18 cellular contexts compared by ENCODE assay signal in genomic region chr13:57311009-57311586, GRCh38.
"Had no signal": no experiment of that assay in that cellular context is flagged by ENCODE, and none has a peak within 500 bp of the region (broad histone marks: within the 10 kb centered on the region; RNA-seq: fewer than 3 reads in every experiment).

No MANE protein-coding gene starts in this region.

- H3K27me3 ChIP-seq: ascending aorta, dorsolateral prefrontal cortex, esophagus squamous epithelium had no signal

- ATAC-seq: activated CD8-positive, alpha-beta T cell treated with anti-CD3 and anti-CD28 coated beads for 36 hours; activated naive CD8-positive, alpha-beta T cell treated with anti-CD3 and anti-CD28 coated beads, Interleukin-2, amount 50 U/mL, for 24 hours; activated T-cell treated with anti-CD3 and anti-CD28 coated beads, Interleukin-2, amount 50 U/mL, for 72 hours; left cardiac atrium; naive thymus-derived CD4-positive, alpha-beta T cell; sciatic nerve had no signal

- H3K4me1 ChIP-seq: ascending aorta, esophagus squamous epithelium had no signal

- DNase-seq: activated CD8-positive, alpha-beta memory T cell treated with anti-CD3 and anti-CD28 coated beads, Interleukin-2, amount 50 U/mL, for 4 hours; activated CD8-positive, alpha-beta T cell treated with anti-CD3 and anti-CD28 coated beads for 36 hours; activated naive CD4-positive, alpha-beta T cell; activated naive CD8-positive, alpha-beta T cell treated with anti-CD3 and anti-CD28 coated beads, Interleukin-2, amount 50 U/mL, for 24 hours; activated T-cell treated with anti-CD3 and anti-CD28 coated beads, Interleukin-2, amount 50 U/mL, for 72 hours; dorsolateral prefrontal cortex; esophagus squamous epithelium; foreskin fibroblast; left cardiac atrium; naive thymus-derived CD4-positive, alpha-beta T cell; stimulated activated CD4-positive, alpha-beta T cell treated with anti-CD3 and anti-CD28 coated beads, Interleukin-2, amount 100 ng/mL, for 24 hours; stimulated activated naive CD4-positive, alpha-beta T cell; substantia nigra had no signal

- H3K4me3 Mint-ChIP-seq: activated CD8-positive, alpha-beta T cell treated with anti-CD3 and anti-CD28 coated beads for 36 hours; activated naive CD8-positive, alpha-beta T cell treated with anti-CD3 and anti-CD28 coated beads, Interleukin-2, amount 50 U/mL, for 24 hours; activated T-cell treated with anti-CD3 and anti-CD28 coated beads, Interleukin-2, amount 50 U/mL, for 72 hours; naive thymus-derived CD4-positive, alpha-beta T cell; T-helper 2 cell treated with Interferon-gamma antibody and Interleukin-4, amounts not matched to agents 5 μg/mL and 100 μg/mL, for 36 hours; type B pancreatic cell had no signal

- H3K9me3 ChIP-seq: ascending aorta had no signal

- H3K27me3 Mint-ChIP-seq: activated CD8-positive, alpha-beta T cell treated with anti-CD3 and anti-CD28 coated beads for 36 hours; activated naive CD8-positive, alpha-beta T cell treated with anti-CD3 and anti-CD28 coated beads, Interleukin-2, amount 50 U/mL, for 24 hours; naive thymus-derived CD4-positive, alpha-beta T cell; type B pancreatic cell had no signal

- H3K27ac ChIP-seq: ascending aorta, dorsolateral prefrontal cortex, esophagus squamous epithelium had no signal

- H3K36me3 Mint-ChIP-seq: naive thymus-derived CD4-positive, alpha-beta T cell; type B pancreatic cell had no signal

- H3K4me1 Mint-ChIP-seq: activated naive CD8-positive, alpha-beta T cell treated with anti-CD3 and anti-CD28 coated beads, Interleukin-2, amount 50 U/mL, for 24 hours; naive thymus-derived CD4-positive, alpha-beta T cell had no signal

- H3K27ac Mint-ChIP-seq: activated CD8-positive, alpha-beta T cell treated with anti-CD3 and anti-CD28 coated beads for 36 hours; activated naive CD8-positive, alpha-beta T cell treated with anti-CD3 and anti-CD28 coated beads, Interleukin-2, amount 50 U/mL, for 24 hours; activated T-cell treated with anti-CD3 and anti-CD28 coated beads, Interleukin-2, amount 50 U/mL, for 72 hours; naive thymus-derived CD4-positive, alpha-beta T cell; T-helper 2 cell treated with Interferon-gamma antibody and Interleukin-4, amounts not matched to agents 5 μg/mL and 100 μg/mL, for 36 hours; type B pancreatic cell had no signal

- H3K4me3 ChIP-seq: ascending aorta, esophagus squamous epithelium, lung had no signal

- H3K36me3 ChIP-seq: ascending aorta, esophagus squamous epithelium had no signal

- H3K9me3 Mint-ChIP-seq: activated naive CD8-positive, alpha-beta T cell treated with anti-CD3 and anti-CD28 coated beads, Interleukin-2, amount 50 U/mL, for 24 hours; type B pancreatic cell had no signal
